In genomic region chr18:74623047-74623816, GRCh38 we compare ENCODE assay signal across 1 cellular context.
TF ChIP-seq lines count a peak whose summit lies in the region.

No MANE protein-coding gene starts in this region.

TF ChIP-seq in endothelial cell of umbilical vein, 7 proteins besides CTCF, POLR2A, EP300 and RAD21 (continued from another document):
- TF ChIP-seq GATA2 (IDR thresholded peaks at IDR 0.05; ENCODE audit: insufficient read depth, insufficient read length, low read depth, low read length) (no peak), MAX (IDR thresholded peaks at IDR 0.05; ENCODE audit: insufficient read depth, insufficient read length) (no peak), FOS (IDR thresholded peaks at IDR 0.05; ENCODE audit: borderline replicate concordance, insufficient read depth, low read length) (no peak)
